ENCODE assay signal across 8 cellular contexts in the genomic region with DNA sequence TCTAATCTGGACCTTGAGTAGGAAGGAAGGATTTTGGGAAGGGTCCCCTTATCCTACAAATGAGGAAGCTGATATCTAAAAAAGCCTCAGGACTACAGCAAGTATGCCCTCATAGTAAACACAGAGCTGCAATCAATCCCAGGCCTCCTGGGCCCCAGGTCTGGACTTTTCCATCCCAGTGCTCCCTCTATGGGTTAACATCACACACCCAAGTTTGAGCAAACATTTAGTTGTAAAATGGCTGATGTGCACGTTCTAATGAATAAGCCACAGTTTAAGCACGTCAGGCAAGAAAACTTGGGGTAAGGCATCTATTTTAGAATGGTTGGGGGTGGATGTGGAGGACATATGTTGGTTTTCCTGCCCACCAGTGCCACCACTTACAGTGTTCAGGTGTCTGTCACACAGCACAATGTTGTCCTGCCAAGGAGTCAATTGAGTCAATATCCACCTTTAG. TPM values are rescaled to one million over a fixed set of nuclear protein-coding genes. Genes with fewer than 3 reads are reported as not detected.
DNase-seq lines count a peak whose midpoint lies in the region; ATAC-seq and TF ChIP-seq lines count a peak whose summit lies in the region.

No MANE protein-coding gene starts in this region.

- H3K27ac ChIP-seq in ascending aorta = no peak overlapping the region

- H3K4me1 ChIP-seq in ascending aorta = peaks cover 0 to 3% of the 10 kb centered on the region in 2 donors

- no peaks in the 10 kb centered on the region for H3K36me3 ChIP-seq in ascending aorta

- TF ChIP-seq CTCF in AG04449 (IDR thresholded peaks at IDR 0.05; ENCODE audit: insufficient read depth, low read length, missing control alignments) (peak; percentile 33), ascending aorta (IDR thresholded peaks at IDR 0.05) (no peak)

- POLR2A ChIA-PET in AG04449 (lab: Yijun Ruan, JAX) = no interaction called here

- TF ChIP-seq POLR2A in GM18505 (IDR thresholded peaks at IDR 0.05; ENCODE audit: borderline replicate concordance, extremely low read depth, insufficient read depth, insufficient read length) = no peak

- no peaks in the 10 kb centered on the region for H3K27me3 ChIP-seq in ascending aorta

- intact Hi-C loops in ascending aorta (cut with DNase I) = no loop called here

- H3K4me3 ChIP-seq in AG04449 (ENCODE audit: low read depth, low read length) = no peak overlapping the region
- no peak overlapping the region for H3K4me3 ChIP-seq in ascending aorta

- peak; percentile 33 for ATAC-seq in GM18505 (IDR thresholded peaks at IDR 0.05; ENCODE audit: unreplicated experiment)
- ATAC-seq in HG02973 (IDR thresholded peaks at IDR 0.05; ENCODE audit: unreplicated experiment) = peak; percentile 34

- CTCF ChIA-PET in AG04449 (lab: Yijun Ruan, JAX) = interaction anchor here (1.0 to 1.1 kb wide), 5 partner anchors 9 to 34 kb away, joined by 3 to 5 read pairs (median 3); no protein-coding TSS in a partner anchor

- no peaks in the 10 kb centered on the region for H3K9me3 ChIP-seq in ascending aorta

- DNase-seq in AG04449 (ENCODE audit: low read depth, low spot score) = no peak
- DNase-seq in NOMO-1 (lab: John Stamatoyannopoulos, UW; ENCODE audit: unreplicated experiment in 2 of 2) = peak; percentile 44 to 54
- DNase-seq in fibroblast of peridontal ligament (ENCODE audit: extremely low read depth) = peak; percentile 51
- DNase-seq in hypothalamus (lab: John Stamatoyannopoulos, UW) = no peak
- DNase-seq in ascending aorta (ENCODE audit: low spot score in 2 of 2) = no peak
- DNase-seq in effector CD8-positive, alpha-beta T cell (lab: John Stamatoyannopoulos, UW) = no peak

RNA-seq across cellular contexts. Expression of a gene that starts 44.3 kb away (rescaled TPM):
- total RNA-seq in ascending aorta = 74.6 TPM

Comparison
In these comparisons a context has a peak if more than half of its experiments do, and no peak if none do; other contexts are left out.
1. DNase-seq: peak in NOMO-1 (2 of 2) and fibroblast of peridontal ligament (single experiment); none in AG04449 (single experiment), hypothalamus (0 of 51), ascending aorta (0 of 2) and effector CD8-positive, alpha-beta T cell (single experiment).